In the genomic region with DNA sequence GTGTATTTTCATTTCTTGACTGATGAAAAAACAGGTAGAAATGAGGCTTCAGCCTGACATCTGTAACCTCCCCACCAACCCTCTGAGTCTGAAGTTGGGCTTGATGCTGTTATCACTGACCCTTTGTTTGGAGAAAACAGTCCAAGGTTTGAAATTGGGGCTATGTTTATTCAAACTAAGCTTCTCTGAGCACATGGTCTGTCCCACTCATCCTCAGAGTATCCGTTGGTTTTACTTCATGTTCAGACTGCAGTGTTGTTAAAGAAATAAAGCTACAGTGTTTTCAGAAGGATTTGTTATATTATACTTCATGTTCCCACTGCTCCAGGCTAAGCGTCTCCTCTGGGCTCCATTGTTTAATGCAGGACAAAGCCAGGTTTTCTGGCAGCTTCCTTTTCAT, we compare ENCODE assay signal across 12 cellular contexts. TPM values are rescaled to one million over a fixed set of nuclear protein-coding genes. Genes with fewer than 3 reads are reported as not detected.
DNase-seq lines count a peak whose midpoint lies in the region; ATAC-seq and TF ChIP-seq lines count a peak whose summit lies in the region.
"Had no signal": no experiment of that assay in that cellular context is flagged by ENCODE, and none has a peak within 500 bp of the region (broad histone marks: within the 10 kb centered on the region; RNA-seq: fewer than 3 reads in every experiment).

No MANE protein-coding gene starts in this region.

- TF ChIP-seq CTCF in HEK293 (tag by site-specific recombination; IDR thresholded peaks at IDR 0.05): no peak
- no peak for TF ChIP-seq CTCF in RWPE2 (IDR thresholded peaks at IDR 0.05; ENCODE audit: poor library complexity, severe bottlenecking)
- no peak for TF ChIP-seq CTCF in endothelial cell (IDR thresholded peaks at IDR 0.05; ENCODE audit: unreplicated experiment)
- no peak for TF ChIP-seq CTCF in progenitor cell of endocrine pancreas (IDR thresholded peaks at IDR 0.05; ENCODE audit: unreplicated experiment)
- TF ChIP-seq CTCF in upper lobe of left lung (IDR thresholded peaks at IDR 0.05): no peak

- H3K4me3 ChIP-seq in HEK293 (ENCODE audit: low read depth, low read length): no peak overlapping the region
- H3K4me3 ChIP-seq in RWPE2 (ENCODE audit: severe bottlenecking): no peak overlapping the region
- H3K4me3 ChIP-seq in upper lobe of left lung: no peak overlapping the region

- no peak for TF ChIP-seq EP300 in upper lobe of left lung (IDR thresholded peaks at IDR 0.05)

- peak overlapping the region; percentile 65 for H3K27ac Mint-ChIP-seq in endothelial cell (ENCODE audit: unreplicated experiment)
- H3K27ac Mint-ChIP-seq in progenitor cell of endocrine pancreas: peak overlapping the region; percentile 73

- H3K4me3 Mint-ChIP-seq in endothelial cell (ENCODE audit: unreplicated experiment) (no peak overlapping the region), progenitor cell of endocrine pancreas (ENCODE audit: low read depth) (no peak overlapping the region)

- H3K4me1 ChIP-seq in HEK293 (ENCODE audit: control insufficient read depth, insufficient read depth, low read length) (peaks cover 8% of the 10 kb centered on the region; the same call in 1 of the 2 replicates), RWPE2 (ENCODE audit: insufficient read depth, poor library complexity, severe bottlenecking) (peaks cover 49% of the 10 kb centered on the region), upper lobe of left lung (peaks cover 22 to 41% (median 34%) of the 10 kb centered on the region in 4 donors)

- H3K9me3 ChIP-seq in HEK293 (ENCODE audit: control insufficient read depth, insufficient read depth, low read depth, low read length) (no peaks in the 10 kb centered on the region), RWPE2 (ENCODE audit: severe bottlenecking) (no peaks in the 10 kb centered on the region), upper lobe of left lung (no peaks in the 10 kb centered on the region)

- CTCF ChIA-PET in HEK293 (lab: Yijun Ruan, JAX): interaction anchor here (3.9 kb wide), 1 partner anchor 31 kb away, joined by 14 read pairs; no protein-coding TSS in a partner anchor

- H3K27ac ChIP-seq in HEK293 (ENCODE audit: extremely low read depth, low read depth, low read length) (no peak overlapping the region), RWPE2 (ENCODE audit: poor library complexity, severe bottlenecking) (peak overlapping the region; percentile 81), upper lobe of left lung (peak overlapping the region in 1 of 4 donors; percentile 53)

- ATAC-seq in RWPE2 (ENCODE audit: low read depth) (no peak), upper lobe of left lung (ENCODE audit: low FRiP score in 2 of 2) (no peak), HG02840 (IDR thresholded peaks at IDR 0.05; ENCODE audit: low FRiP score, unreplicated experiment) (no peak)

- 47 to 54% methylated on average over 2 of the region's 2 CpGs for WGBS in upper lobe of left lung, 2 donors

- peaks cover 62% of the 10 kb centered on the region for H3K4me1 Mint-ChIP-seq in endothelial cell (ENCODE audit: unreplicated experiment)
- peaks cover 25% of the 10 kb centered on the region for H3K4me1 Mint-ChIP-seq in progenitor cell of endocrine pancreas (ENCODE audit: low read depth)

- no peak for DNase-seq in RWPE2 (ENCODE audit: low spot score)
- no peak for DNase-seq in endothelial cell (ENCODE audit: low spot score)
- DNase-seq in progenitor cell of endocrine pancreas (ENCODE audit: low spot score, unreplicated experiment): no peak
- DNase-seq in cerebellar cortex (ENCODE audit: low spot score): no peak
- no peak for DNase-seq in upper lobe of left lung
- DNase-seq: aorta, erythroblast, NCI-H446 treated with DMSO at 0.1 percent for 48 hours, occipital lobe, Right ventricle myocardium superior had no signal

- H3K27me3 ChIP-seq in RWPE2 (ENCODE audit: insufficient read depth, poor library complexity, severe bottlenecking) (no peaks in the 10 kb centered on the region), upper lobe of left lung (no peaks in the 10 kb centered on the region)

- TF ChIP-seq POLR2A in upper lobe of left lung (IDR thresholded peaks at IDR 0.05): no peak

- no peaks in the 10 kb centered on the region for H3K9me3 Mint-ChIP-seq in endothelial cell (ENCODE audit: unreplicated experiment)
- no peaks in the 10 kb centered on the region for H3K9me3 Mint-ChIP-seq in progenitor cell of endocrine pancreas (ENCODE audit: low read depth)

- POLR2A ChIA-PET in HEK293 (lab: Yijun Ruan, JAX): no interaction called here

- peaks cover 1% of the 10 kb centered on the region for H3K27me3 Mint-ChIP-seq in endothelial cell (ENCODE audit: unreplicated experiment)
- H3K27me3 Mint-ChIP-seq in progenitor cell of endocrine pancreas: no peaks in the 10 kb centered on the region

- H3K36me3 Mint-ChIP-seq in endothelial cell (ENCODE audit: low read depth, unreplicated experiment) (peaks cover 4% of the 10 kb centered on the region), progenitor cell of endocrine pancreas (ENCODE audit: insufficient read depth) (peaks cover 5% of the 10 kb centered on the region)

- H3K36me3 ChIP-seq in HEK293 (ENCODE audit: control insufficient read depth in 2 of 2, insufficient read depth in 1 of 2, low read length in 2 of 2) (no peaks in the 10 kb centered on the region), RWPE2 (ENCODE audit: low read depth) (peaks cover 61% of the 10 kb centered on the region), upper lobe of left lung (no peaks in the 10 kb centered on the region)

TF ChIP-seq in HEK293, 187 proteins besides CTCF, POLR2A, EP300 and RAD21:
- TF ChIP-seq, protein P1, sequence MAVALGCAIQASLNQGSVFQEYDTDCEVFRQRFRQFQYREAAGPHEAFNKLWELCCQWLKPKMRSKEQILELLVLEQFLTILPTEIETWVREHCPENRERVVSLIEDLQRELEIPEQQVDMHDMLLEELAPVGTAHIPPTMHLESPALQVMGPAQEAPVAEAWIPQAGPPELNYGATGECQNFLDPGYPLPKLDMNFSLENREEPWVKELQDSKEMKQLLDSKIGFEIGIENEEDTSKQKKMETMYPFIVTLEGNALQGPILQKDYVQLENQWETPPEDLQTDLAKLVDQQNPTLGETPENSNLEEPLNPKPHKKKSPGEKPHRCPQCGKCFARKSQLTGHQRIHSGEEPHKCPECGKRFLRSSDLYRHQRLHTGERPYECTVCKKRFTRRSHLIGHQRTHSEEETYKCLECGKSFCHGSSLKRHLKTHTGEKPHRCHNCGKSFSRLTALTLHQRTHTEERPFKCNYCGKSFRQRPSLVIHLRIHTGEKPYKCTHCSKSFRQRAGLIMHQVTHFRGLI (tag by site-specific recombination; IDR thresholded peaks at IDR 0.05): peak; percentile 39; the same call in 1 of the 2 replicates
- TF ChIP-seq, protein P2, sequence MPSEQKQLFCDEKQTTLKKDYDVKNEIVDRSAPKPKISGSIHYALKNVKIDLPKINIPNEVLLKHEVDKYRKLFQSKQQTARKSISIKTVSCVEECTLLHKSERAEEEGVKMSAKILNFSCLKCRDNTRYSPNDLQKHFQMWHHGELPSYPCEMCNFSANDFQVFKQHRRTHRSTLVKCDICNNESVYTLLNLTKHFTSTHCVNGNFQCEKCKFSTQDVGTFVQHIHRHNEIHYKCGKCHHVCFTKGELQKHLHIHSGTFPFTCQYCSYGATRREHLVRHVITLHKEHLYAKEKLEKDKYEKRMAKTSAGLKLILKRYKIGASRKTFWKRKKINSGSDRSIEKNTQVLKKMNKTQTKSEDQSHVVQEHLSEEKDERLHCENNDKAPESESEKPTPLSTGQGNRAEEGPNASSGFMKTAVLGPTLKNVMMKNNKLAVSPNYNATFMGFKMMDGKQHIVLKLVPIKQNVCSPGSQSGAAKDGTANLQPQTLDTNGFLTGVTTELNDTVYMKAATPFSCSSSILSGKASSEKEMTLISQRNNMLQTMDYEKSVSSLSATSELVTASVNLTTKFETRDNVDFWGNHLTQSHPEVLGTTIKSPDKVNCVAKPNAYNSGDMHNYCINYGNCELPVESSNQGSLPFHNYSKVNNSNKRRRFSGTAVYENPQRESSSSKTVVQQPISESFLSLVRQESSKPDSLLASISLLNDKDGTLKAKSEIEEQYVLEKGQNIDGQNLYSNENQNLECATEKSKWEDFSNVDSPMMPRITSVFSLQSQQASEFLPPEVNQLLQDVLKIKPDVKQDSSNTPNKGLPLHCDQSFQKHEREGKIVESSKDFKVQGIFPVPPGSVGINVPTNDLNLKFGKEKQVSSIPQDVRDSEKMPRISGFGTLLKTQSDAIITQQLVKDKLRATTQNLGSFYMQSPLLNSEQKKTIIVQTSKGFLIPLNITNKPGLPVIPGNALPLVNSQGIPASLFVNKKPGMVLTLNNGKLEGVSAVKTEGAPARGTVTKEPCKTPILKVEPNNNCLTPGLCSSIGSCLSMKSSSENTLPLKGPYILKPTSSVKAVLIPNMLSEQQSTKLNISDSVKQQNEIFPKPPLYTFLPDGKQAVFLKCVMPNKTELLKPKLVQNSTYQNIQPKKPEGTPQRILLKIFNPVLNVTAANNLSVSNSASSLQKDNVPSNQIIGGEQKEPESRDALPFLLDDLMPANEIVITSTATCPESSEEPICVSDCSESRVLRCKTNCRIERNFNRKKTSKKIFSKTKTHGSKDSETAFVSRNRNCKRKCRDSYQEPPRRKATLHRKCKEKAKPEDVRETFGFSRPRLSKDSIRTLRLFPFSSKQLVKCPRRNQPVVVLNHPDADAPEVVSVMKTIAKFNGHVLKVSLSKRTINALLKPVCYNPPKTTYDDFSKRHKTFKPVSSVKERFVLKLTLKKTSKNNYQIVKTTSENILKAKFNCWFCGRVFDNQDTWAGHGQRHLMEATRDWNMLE (tag by site-specific recombination; conservative IDR thresholded peaks at IDR 0.05; ENCODE audit: low read depth): no peak

RNA-seq across cellular contexts. Expression of gene MAPKBP1, which starts 6.0 kb away (rescaled TPM):
- total RNA-seq in endothelial cell (ENCODE audit: unreplicated experiment) (36.2 TPM), progenitor cell of endocrine pancreas (28.9 TPM in 2 replicates), upper lobe of left lung (10 to 100 TPM; 12.8 to 83.8 (median 26.8) TPM)

RNA-seq across cellular contexts. Expression of gene JMJD7, which starts 47.6 kb away (rescaled TPM):
- total RNA-seq in endothelial cell (ENCODE audit: unreplicated experiment) (13.8 TPM), progenitor cell of endocrine pancreas (18.0 and 26.2 TPM in 2 replicates), upper lobe of left lung (10 to 100 TPM; 14.4 to 41.5 (median 31.2) TPM)

RNA-seq across cellular contexts. Expression of gene PLA2G4B, which starts 58.4 kb away (rescaled TPM):
- total RNA-seq in endothelial cell (ENCODE audit: unreplicated experiment): 2.9 TPM
- 13.1 and 13.8 TPM in 2 replicates for total RNA-seq in progenitor cell of endocrine pancreas
- total RNA-seq in upper lobe of left lung: 10 to 100 TPM in 4 of 6 donors, 1 to 10 TPM in 2; 4.7 to 71.2 (median 14.4) TPM
